In the genomic region with DNA sequence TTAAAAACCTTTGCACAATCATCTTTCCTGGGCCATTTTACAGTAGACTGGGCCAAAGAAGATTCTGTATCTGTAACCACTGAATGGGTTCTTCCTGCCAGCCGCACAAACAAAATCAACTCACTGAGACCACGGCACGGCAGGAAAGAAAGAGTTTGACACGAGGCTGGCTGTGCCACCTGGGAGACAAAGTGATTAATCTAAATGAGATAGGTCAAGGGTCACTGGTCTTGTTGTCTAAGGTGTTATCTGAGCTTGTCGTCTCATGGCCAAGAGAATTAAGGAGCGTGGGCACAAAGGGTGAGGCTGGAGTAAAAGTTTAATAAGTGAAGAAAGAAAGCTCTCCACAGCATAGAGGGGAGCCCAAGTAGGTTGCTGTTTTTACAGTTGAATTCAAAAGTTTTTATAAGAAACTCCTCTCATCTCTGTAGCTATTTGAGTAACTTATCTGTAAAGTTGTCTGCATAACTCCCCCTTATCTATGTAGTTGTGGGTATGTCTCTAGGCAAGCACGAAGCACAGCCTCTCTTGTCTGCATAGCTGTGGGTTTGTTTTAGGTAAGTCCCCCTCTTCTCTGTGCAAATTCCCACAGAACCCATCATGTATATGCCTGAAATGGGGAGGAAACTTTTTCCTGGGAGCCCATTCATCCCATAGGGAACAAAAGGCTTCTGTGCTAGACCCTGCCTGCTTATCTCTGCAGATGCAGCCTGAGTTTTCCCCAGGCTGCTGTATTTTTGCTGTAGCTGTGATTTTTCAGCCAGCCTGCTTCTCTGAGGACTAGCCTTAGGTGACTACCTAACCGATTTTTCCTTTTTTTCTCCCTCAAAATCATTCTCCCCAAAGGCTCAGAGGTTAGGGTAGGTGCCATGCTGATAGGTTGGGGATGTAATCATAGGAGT, we compare ENCODE assay signal across 15 cellular contexts.
"Had no signal": no experiment of that assay in that cellular context is flagged by ENCODE, and none has a peak within 500 bp of the region (broad histone marks: within the 10 kb centered on the region; RNA-seq: fewer than 3 reads in every experiment).

No MANE protein-coding gene starts in this region.

- H3K4me1 ChIP-seq: parathyroid adenoma, right atrium auricular region, suprapubic skin, upper lobe of left lung had no signal

- H3K9me3 ChIP-seq: right atrium auricular region, suprapubic skin, upper lobe of left lung had no signal

- H3K27ac Mint-ChIP-seq: activated CD4-positive, alpha-beta memory T cell treated with anti-CD3 and anti-CD28 coated beads, Interleukin-2, amount 10 ng/mL, durations not matched to agents 7 days and 5 days had no signal

- H3K4me3 ChIP-seq: right atrium auricular region, suprapubic skin, upper lobe of left lung had no signal

- H3K27me3 Mint-ChIP-seq: activated CD4-positive, alpha-beta memory T cell treated with anti-CD3 and anti-CD28 coated beads, Interleukin-2, amount 10 ng/mL, durations not matched to agents 7 days and 5 days had no signal

- H3K4me1 Mint-ChIP-seq: activated CD4-positive, alpha-beta memory T cell treated with anti-CD3 and anti-CD28 coated beads, Interleukin-2, amount 10 ng/mL, durations not matched to agents 7 days and 5 days had no signal

- H3K9me3 Mint-ChIP-seq: activated T-cell treated with anti-CD3 and anti-CD28 coated beads, Interleukin-2, amount 50 U/mL, for 4 hours had no signal

- DNase-seq: activated CD4-positive, alpha-beta memory T cell treated with anti-CD3 and anti-CD28 coated beads, Interleukin-2, amount 10 ng/mL, durations not matched to agents 7 days and 5 days; activated CD4-positive, alpha-beta T cell treated with anti-CD3 and anti-CD28 coated beads for 4 hours; activated effector memory CD4-positive, alpha-beta T cell treated with Interleukin-2 at 50 U/mL for 16 hours; activated naive CD4-positive, alpha-beta T cell treated with anti-CD3 and anti-CD28 coated beads, Interleukin-2, amount 50 U/mL, for 16 hours; activated T-cell treated with anti-CD3 and anti-CD28 coated beads, Interleukin-2, amount 50 U/mL, for 4 hours; kidney glomerular epithelial cell; midbrain; stimulated activated CD4-positive, alpha-beta T cell treated with anti-CD3 and anti-CD28 coated beads, Interleukin-4, amount 100 ng/mL, for 24 hours; stimulated activated naive CD4-positive, alpha-beta T cell treated with Interleukin-2 at 50 U/mL for 16 hours; upper lobe of left lung; WERI-Rb-1 had no signal

- H3K27ac ChIP-seq: parathyroid adenoma, right atrium auricular region, suprapubic skin, upper lobe of left lung, WERI-Rb-1 had no signal

- H3K4me3 Mint-ChIP-seq: activated CD4-positive, alpha-beta memory T cell treated with anti-CD3 and anti-CD28 coated beads, Interleukin-2, amount 10 ng/mL, durations not matched to agents 7 days and 5 days; activated T-cell treated with anti-CD3 and anti-CD28 coated beads, Interleukin-2, amount 50 U/mL, for 4 hours had no signal

- H3K36me3 ChIP-seq: right atrium auricular region, suprapubic skin, upper lobe of left lung, WERI-Rb-1 had no signal

- H3K9ac ChIP-seq: parathyroid adenoma had no signal

- ATAC-seq: activated T-cell treated with anti-CD3 and anti-CD28 coated beads, Interleukin-2, amount 50 U/mL, for 4 hours; esophagus mucosa had no signal

- H3K27me3 ChIP-seq: right atrium auricular region, suprapubic skin, upper lobe of left lung had no signal
